In genomic region chr6:168562576-168563151, GRCh38 we compare ENCODE assay signal across 25 cellular contexts.
"Had no signal": no experiment of that assay in that cellular context is flagged by ENCODE, and none has a peak within 500 bp of the region (broad histone marks: within the 10 kb centered on the region; RNA-seq: fewer than 3 reads in every experiment).

No MANE protein-coding gene starts in this region.

- H3K27ac Mint-ChIP-seq: activated CD4-positive, alpha-beta memory T cell treated with anti-CD3 and anti-CD28 coated beads for 36 hours; activated CD4-positive, alpha-beta T cell treated with anti-CD3 and anti-CD28 coated beads, Interleukin-2, amount 10 ng/mL, durations not matched to agents 7 days and 5 days; activated naive CD4-positive, alpha-beta T cell treated with anti-CD3 and anti-CD28 coated beads, Interleukin-2, amount 50 U/mL, for 72 hours; activated naive CD8-positive, alpha-beta T cell treated with anti-CD3 and anti-CD28 coated beads, Interleukin-2, amount 50 U/mL, for 24 hours; T-cell had no signal

- H3K36me3 Mint-ChIP-seq: activated CD4-positive, alpha-beta memory T cell treated with anti-CD3 and anti-CD28 coated beads for 36 hours; activated naive CD4-positive, alpha-beta T cell treated with anti-CD3 and anti-CD28 coated beads, Interleukin-2, amount 50 U/mL, for 72 hours; T-cell had no signal

- FAIRE-seq: TTC549 had no signal

- H3K9me3 Mint-ChIP-seq: T-cell had no signal

- H3K4me3 Mint-ChIP-seq: activated CD4-positive, alpha-beta memory T cell treated with anti-CD3 and anti-CD28 coated beads for 36 hours; activated CD4-positive, alpha-beta T cell treated with anti-CD3 and anti-CD28 coated beads, Interleukin-2, amount 10 ng/mL, durations not matched to agents 7 days and 5 days; activated naive CD8-positive, alpha-beta T cell treated with anti-CD3 and anti-CD28 coated beads, Interleukin-2, amount 50 U/mL, for 24 hours; activated T-cell treated with anti-CD3 and anti-CD28 coated beads, Interleukin-2, amount 50 U/mL, for 4 hours; T-cell had no signal

- H3K4me1 Mint-ChIP-seq: activated CD4-positive, alpha-beta T cell treated with anti-CD3 and anti-CD28 coated beads, Interleukin-2, amount 10 ng/mL, durations not matched to agents 7 days and 5 days; activated naive CD8-positive, alpha-beta T cell treated with anti-CD3 and anti-CD28 coated beads, Interleukin-2, amount 50 U/mL, for 24 hours; T-cell had no signal

- DNase-seq: activated CD4-positive, alpha-beta memory T cell treated with anti-CD3 and anti-CD28 coated beads for 36 hours; activated CD4-positive, alpha-beta T cell treated with anti-CD3 and anti-CD28 coated beads, Interleukin-2, amount 10 ng/mL, durations not matched to agents 7 days and 5 days; activated CD4-positive, CD25-positive, alpha-beta regulatory T cell; activated CD8-positive, alpha-beta memory T cell treated with anti-CD3 and anti-CD28 coated beads for 24 hours; activated effector memory CD4-positive, alpha-beta T cell treated with anti-CD3 and anti-CD28 coated beads, Interleukin-2, amount 50 U/mL, for 16 hours; activated naive CD4-positive, alpha-beta T cell treated with Interleukin-2 at 50 U/mL for 16 hours; activated naive CD8-positive, alpha-beta T cell treated with anti-CD3 and anti-CD28 coated beads, Interleukin-2, amount 50 U/mL, for 24 hours; activated T-cell treated with anti-CD3 and anti-CD28 coated beads, Interleukin-2, amount 50 U/mL, for 4 hours; amniotic stem cell; Karpas-422; MM.1S; NCI-H1105; NCI-H1436; NCI-H1694 treated with DMSO at 0.1 percent for 48 hours; NCI-H2029 treated with DMSO at 0.1 percent for 48 hours; NCI-H2171; NCI-H2227 treated with DMSO at 0.1 percent for 48 hours; NCI-H526; NCI-H82; SIG-M5; T-cell; T-helper 2 cell; T1000 had no signal
